ENCODE assay signal across 14 cellular contexts in the genomic region with DNA sequence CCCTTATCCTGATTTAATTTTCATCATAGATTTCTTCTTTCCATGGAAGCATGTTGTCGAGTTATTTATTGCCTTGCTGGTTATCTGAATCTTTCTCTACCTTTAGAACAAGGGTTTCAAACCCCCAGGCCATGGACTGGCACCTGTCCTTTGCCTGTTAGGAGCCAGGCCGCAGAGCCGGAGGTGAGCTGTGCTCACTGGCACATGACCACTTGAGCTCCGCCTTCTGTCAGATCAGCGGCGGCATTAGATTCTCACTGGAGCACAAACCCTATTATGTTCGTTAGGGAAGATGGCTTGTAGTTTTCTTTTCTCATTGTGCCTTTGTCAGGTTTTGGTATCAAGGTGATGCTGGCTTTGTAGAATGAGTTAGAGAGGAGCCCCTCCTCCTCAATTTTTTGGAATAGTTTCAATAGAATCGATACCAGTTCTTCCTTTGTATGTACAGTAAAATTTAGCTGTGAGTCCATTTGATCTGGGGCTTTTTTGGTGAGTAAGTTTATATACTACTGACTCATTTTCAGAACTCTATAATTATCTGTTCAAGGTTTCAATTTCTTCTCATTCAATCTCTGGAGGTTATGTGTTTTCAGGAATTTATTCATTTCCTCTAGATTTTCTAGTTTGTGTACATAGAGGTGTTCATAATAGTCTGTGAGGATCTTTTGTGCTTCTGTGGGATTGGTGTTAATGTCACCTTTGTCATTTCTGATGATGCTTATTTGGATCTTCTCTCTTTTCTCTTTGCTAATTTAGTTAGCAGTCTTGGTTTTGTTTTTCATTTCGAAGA.
DNase-seq lines count a peak whose midpoint lies in the region; ATAC-seq lines count a peak whose summit lies in the region.
"Had no signal": no experiment of that assay in that cellular context is flagged by ENCODE, and none has a peak within 500 bp of the region (broad histone marks: within the 10 kb centered on the region; RNA-seq: fewer than 3 reads in every experiment).

No MANE protein-coding gene starts in this region.

- no peak for DNase-seq in foreskin melanocyte
- no peak for DNase-seq in NCI-H526 treated with DMSO at 0.1 percent for 48 hours (lab: John Stamatoyannopoulos, UW)
- DNase-seq in AG20443 (ENCODE audit: low spot score): no peak
- no peak for DNase-seq in stimulated activated CD4-positive, alpha-beta T cell treated with anti-CD3 and anti-CD28 coated beads, Interleukin-1b, Interleukin-23, amount 100 ng/mL, for 48 hours
- DNase-seq: anterior cingulate cortex; C1 segment of cervical spinal cord; GDM1; MV-4-11; NCI-H510A; stimulated activated naive CD4-positive, alpha-beta T cell had no signal

- peak; percentile 90 for ATAC-seq in GM18508 (IDR thresholded peaks at IDR 0.05; ENCODE audit: insufficient read depth, unreplicated experiment)
- ATAC-seq in GM19452 (IDR thresholded peaks at IDR 0.05; ENCODE audit: unreplicated experiment): peak; percentile 81
- peak; percentile 74 for ATAC-seq in HG02763 (IDR thresholded peaks at IDR 0.05; ENCODE audit: unreplicated experiment)
- peak; percentile 97 for ATAC-seq in HG03520 (IDR thresholded peaks at IDR 0.05; ENCODE audit: unreplicated experiment)
